1 cellular context compared by ENCODE assay signal in the genomic region with DNA sequence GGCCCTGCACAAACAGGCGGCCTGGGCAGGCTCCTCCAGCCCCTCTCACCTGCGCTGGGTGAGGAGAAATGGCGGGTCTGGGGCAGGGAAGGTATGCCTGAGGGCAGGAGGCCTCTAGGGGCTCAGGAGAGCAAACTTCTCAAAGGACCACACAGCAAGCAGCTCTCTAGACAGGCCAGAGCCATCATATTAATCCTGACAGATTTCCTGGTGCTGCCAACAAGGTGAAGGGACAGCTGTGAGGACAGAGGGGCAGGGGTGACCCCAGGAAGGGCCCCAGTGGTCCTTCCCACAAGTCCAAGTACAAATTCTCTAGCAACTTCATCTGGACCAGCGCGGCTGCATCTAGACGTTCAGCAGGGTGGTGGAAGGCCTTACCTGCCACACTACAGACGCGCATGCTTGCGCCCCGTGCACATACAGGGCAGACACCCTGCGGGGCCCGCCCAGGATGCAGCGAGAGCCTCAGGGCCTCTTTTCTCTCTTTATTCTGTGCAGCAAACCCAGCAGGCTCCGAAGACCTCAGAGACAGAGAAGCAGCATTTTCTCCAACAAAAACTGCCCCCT.
TF ChIP-seq lines count a peak whose summit lies in the region.

No MANE protein-coding gene starts in this region.

TF ChIP-seq in GM12878, 131 proteins besides CTCF, POLR2A, EP300 and RAD21 (continued from another document):
- TF ChIP-seq PBX3 (IDR thresholded peaks at IDR 0.05; ENCODE audit: insufficient replicate concordance, low read depth, low read length) (no peak), MAX (IDR thresholded peaks at IDR 0.05; ENCODE audit: low read depth, low read length) (no peak), CUX1 (IDR thresholded peaks at IDR 0.05; ENCODE audit: insufficient replicate concordance, low read depth, low read length) (no peak), ASH2L (IDR thresholded peaks at IDR 0.05; ENCODE audit: borderline replicate concordance, low read depth) (no peak)
